ENCODE assay signal across 1 cellular context in genomic region chr6:159595173-159595572, GRCh38.
TF ChIP-seq lines count a peak whose summit lies in the region.

No MANE protein-coding gene starts in this region.

TF ChIP-seq in WTC11, 78 proteins besides CTCF, POLR2A, EP300 and RAD21 (continued from another document):
- TF ChIP-seq, protein P1, sequence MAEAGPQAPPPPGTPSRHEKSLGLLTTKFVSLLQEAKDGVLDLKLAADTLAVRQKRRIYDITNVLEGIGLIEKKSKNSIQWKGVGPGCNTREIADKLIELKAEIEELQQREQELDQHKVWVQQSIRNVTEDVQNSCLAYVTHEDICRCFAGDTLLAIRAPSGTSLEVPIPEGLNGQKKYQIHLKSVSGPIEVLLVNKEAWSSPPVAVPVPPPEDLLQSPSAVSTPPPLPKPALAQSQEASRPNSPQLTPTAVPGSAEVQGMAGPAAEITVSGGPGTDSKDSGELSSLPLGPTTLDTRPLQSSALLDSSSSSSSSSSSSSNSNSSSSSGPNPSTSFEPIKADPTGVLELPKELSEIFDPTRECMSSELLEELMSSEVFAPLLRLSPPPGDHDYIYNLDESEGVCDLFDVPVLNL (CRISPR knock-in tag; IDR thresholded peaks at IDR 0.05; ENCODE audit: borderline replicate concordance, low read depth) = no peak
- TF ChIP-seq FOXJ3 (CRISPR knock-in tag; IDR thresholded peaks at IDR 0.05; ENCODE audit: borderline replicate concordance) (no peak), GTF2I (CRISPR knock-in tag; conservative IDR thresholded peaks at IDR 0.05) (no peak), ZNF423 (CRISPR knock-in tag; IDR thresholded peaks at IDR 0.05) (no peak), MXD4 (CRISPR knock-in tag; IDR thresholded peaks at IDR 0.05; ENCODE audit: borderline replicate concordance) (no peak)
- TF ChIP-seq, protein P2, sequence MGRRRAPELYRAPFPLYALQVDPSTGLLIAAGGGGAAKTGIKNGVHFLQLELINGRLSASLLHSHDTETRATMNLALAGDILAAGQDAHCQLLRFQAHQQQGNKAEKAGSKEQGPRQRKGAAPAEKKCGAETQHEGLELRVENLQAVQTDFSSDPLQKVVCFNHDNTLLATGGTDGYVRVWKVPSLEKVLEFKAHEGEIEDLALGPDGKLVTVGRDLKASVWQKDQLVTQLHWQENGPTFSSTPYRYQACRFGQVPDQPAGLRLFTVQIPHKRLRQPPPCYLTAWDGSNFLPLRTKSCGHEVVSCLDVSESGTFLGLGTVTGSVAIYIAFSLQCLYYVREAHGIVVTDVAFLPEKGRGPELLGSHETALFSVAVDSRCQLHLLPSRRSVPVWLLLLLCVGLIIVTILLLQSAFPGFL (CRISPR knock-in tag; IDR thresholded peaks at IDR 0.05; ENCODE audit: borderline replicate concordance) = no peak
